16 cellular contexts compared by ENCODE assay signal in genomic region chr17:81842725-81843504, GRCh38. TPM values are rescaled to one million over a fixed set of nuclear protein-coding genes. Genes with fewer than 3 reads are reported as not detected.
DNase-seq lines count a peak whose midpoint lies in the region; ATAC-seq, FAIRE-seq and TF ChIP-seq lines count a peak whose summit lies in the region.
"Had no signal": no experiment of that assay in that cellular context is flagged by ENCODE, and none has a peak within 500 bp of the region (broad histone marks: within the 10 kb centered on the region; RNA-seq: fewer than 3 reads in every experiment).

No MANE protein-coding gene starts in this region.

- 73% methylated on average over 21 of the region's 21 CpGs for WGBS in right cardiac atrium
- 72% methylated on average over 18 of the region's 21 CpGs for WGBS in K562 (ENCODE audit: insufficient coverage, low coverage, missing lambda C conversion rate)
- 91% methylated on average over 21 of the region's 21 CpGs for WGBS in mesenchymal stem cell

- no peak for TF ChIP-seq RAD21 in K562 (CRISPR knock-in tag; conservative IDR thresholded peaks at IDR 0.05 in 1 of 2, IDR thresholded peaks at IDR 0.05 in 1 of 2)

- H3K27me3 Mint-ChIP-seq in CD8-positive, alpha-beta memory T cell = peaks cover 0 to 3% of the 10 kb centered on the region in 2 donors
- H3K27me3 Mint-ChIP-seq: dendritic cell treated with granulocyte-macrophage colony-stimulating factor and Interleukin-4, amounts not matched to agents 40 ng/mL and 50 ng/mL, for 4 days; natural killer cell treated with Interleukin-12 subunit alpha and Interleukin-12 subunit beta and Interleukin-15 and Interleukin-18, amount 100 ng/mL, for 72 hours had no signal

- peaks cover 54% of the 10 kb centered on the region for H3K36me3 ChIP-seq in left ventricle myocardium inferior
- H3K36me3 ChIP-seq in K562 (ENCODE audit: control insufficient read depth, insufficient read depth, low read length) = peaks cover 54% of the 10 kb centered on the region; the same call in 2 of the 3 replicates
- H3K36me3 ChIP-seq in mesenchymal stem cell (ENCODE audit: control insufficient read depth in 1 of 2, insufficient read depth in 2 of 2, low read depth in 1 of 2, low read length in 2 of 2) = peaks cover 57 to 65% of the 10 kb centered on the region in 2 experiments
- H3K36me3 ChIP-seq in vagina = peaks cover 4 to 48% of the 10 kb centered on the region in 2 donors
- peaks cover 35% of the 10 kb centered on the region for H3K36me3 ChIP-seq in CD8-positive, alpha-beta memory T cell (ENCODE audit: insufficient read depth, low read length)

- H2BK15ac ChIP-seq in mesenchymal stem cell (ENCODE audit: low read depth, poor library complexity, severe bottlenecking) = no peak overlapping the region

- no peak for FAIRE-seq in K562 (lab: Jason Lieb, UNC)

- no peak overlapping the region for H3K4me2 ChIP-seq in K562 (ENCODE audit: insufficient read depth, low read length)
- no peak overlapping the region for H3K4me2 ChIP-seq in mesenchymal stem cell (ENCODE audit: low read length, poor library complexity, severe bottlenecking)

- in situ Hi-C loops in K562 (cut with MboI) = no loop called here

- peak; percentile 72 for TF ChIP-seq POLR2A in K562 (conservative IDR thresholded peaks at IDR 0.05)
- no peak for TF ChIP-seq POLR2A in vagina (IDR thresholded peaks at IDR 0.05)

- no peaks in the 10 kb centered on the region for H3K9me3 Mint-ChIP-seq in CD8-positive, alpha-beta memory T cell
- H3K9me3 Mint-ChIP-seq: dendritic cell treated with granulocyte-macrophage colony-stimulating factor and Interleukin-4, amounts not matched to agents 40 ng/mL and 50 ng/mL, for 4 days; natural killer cell treated with Interleukin-12 subunit alpha and Interleukin-12 subunit beta and Interleukin-15 and Interleukin-18, amount 100 ng/mL, for 72 hours had no signal

- no peak overlapping the region for H3K18ac ChIP-seq in mesenchymal stem cell (ENCODE audit: low read depth in 1 of 2, low read length in 2 of 2)

- H2BK12ac ChIP-seq in mesenchymal stem cell (ENCODE audit: low read length in 2 of 2) = no peak overlapping the region

- no peaks in the 10 kb centered on the region for H3K9me3 ChIP-seq in right cardiac atrium (ENCODE audit: control insufficient read depth, low read length)
- no peaks in the 10 kb centered on the region for H3K9me3 ChIP-seq in left ventricle myocardium inferior (replicated peaks)
- no peaks in the 10 kb centered on the region for H3K9me3 ChIP-seq in K562 (replicated peaks; ENCODE audit: control insufficient read depth, insufficient read depth, low read depth, low read length)
- H3K9me3 ChIP-seq in mesenchymal stem cell (ENCODE audit: control insufficient read depth, low read length) = no peaks in the 10 kb centered on the region
- H3K9me3 ChIP-seq in vagina = no peaks in the 10 kb centered on the region
- no peaks in the 10 kb centered on the region for H3K9me3 ChIP-seq in CD8-positive, alpha-beta memory T cell (ENCODE audit: low read length)

- H3K4me3 Mint-ChIP-seq in CD8-positive, alpha-beta memory T cell = no peak overlapping the region
- H3K4me3 Mint-ChIP-seq: dendritic cell treated with granulocyte-macrophage colony-stimulating factor and Interleukin-4, amounts not matched to agents 40 ng/mL and 50 ng/mL, for 4 days; natural killer cell treated with Interleukin-12 subunit alpha and Interleukin-12 subunit beta and Interleukin-15 and Interleukin-18, amount 100 ng/mL, for 72 hours had no signal

- H2AK5ac ChIP-seq in mesenchymal stem cell (ENCODE audit: low read length, severe bottlenecking) = no peak overlapping the region

- H4K8ac ChIP-seq in mesenchymal stem cell (ENCODE audit: low read length) = no peak overlapping the region

- H3K79me1 ChIP-seq in mesenchymal stem cell (replicated peaks; ENCODE audit: low read length, poor library complexity, severe bottlenecking) = peaks cover 20% of the 10 kb centered on the region

- H3K27me3 ChIP-seq in right cardiac atrium (ENCODE audit: control insufficient read depth, insufficient read depth) (no peaks in the 10 kb centered on the region), left ventricle myocardium inferior (ENCODE audit: low read depth) (no peaks in the 10 kb centered on the region), K562 (ENCODE audit: control insufficient read depth in 2 of 2, insufficient read depth in 2 of 2, low read length in 2 of 2) (no peaks in the 10 kb centered on the region), mesenchymal stem cell (ENCODE audit: control insufficient read depth in 1 of 2, insufficient read depth in 1 of 2, low read length in 2 of 2) (no peaks in the 10 kb centered on the region), vagina (no peaks in the 10 kb centered on the region)
- no peaks in the 10 kb centered on the region for H3K27me3 ChIP-seq in CD8-positive, alpha-beta memory T cell (ENCODE audit: insufficient read depth, low read length, poor library complexity, severe bottlenecking)

- H3K4me3 ChIP-seq in right cardiac atrium (ENCODE audit: low read length) = no peak overlapping the region
- H3K4me3 ChIP-seq in left ventricle myocardium inferior = no peak overlapping the region
- no peak overlapping the region for H3K4me3 ChIP-seq in K562
- H3K4me3 ChIP-seq in mesenchymal stem cell (ENCODE audit: insufficient read depth in 1 of 2, low read depth in 1 of 2, low read length in 2 of 2) = no peak overlapping the region
- no peak overlapping the region for H3K4me3 ChIP-seq in vagina
- no peak overlapping the region for H3K4me3 ChIP-seq in CD8-positive, alpha-beta memory T cell (ENCODE audit: low read length)

- H3K14ac ChIP-seq in mesenchymal stem cell (ENCODE audit: low read length in 2 of 2) = no peak overlapping the region

- POLR2A ChIA-PET in K562 (lab: Yijun Ruan, JAX) = interaction anchor here (0.8 to 8.0 kb wide), 7 partner anchors 10 to 190 kb away, joined by 3 to 85 read pairs (median 21); partner anchors contain the start of genes MCRIP1 and P4HB
- POLR2A ChIA-PET in CD8-positive, alpha-beta memory T cell (lab: Charles Lee) = no interaction called here

- H3K4ac ChIP-seq in mesenchymal stem cell (ENCODE audit: low read depth in 1 of 2, low read length in 2 of 2) = no peak overlapping the region

- H3K23ac ChIP-seq in mesenchymal stem cell (ENCODE audit: low read length in 2 of 2) = no peak overlapping the region

- H4K20me1 ChIP-seq in K562 (replicated peaks; ENCODE audit: control insufficient read depth, insufficient read depth, low read length) = peaks cover 13% of the 10 kb centered on the region

- H3K9ac ChIP-seq in K562 (ENCODE audit: insufficient read depth in 1 of 2, low read depth in 2 of 2, low read length in 2 of 2) (peak overlapping the region in 1 of 2 experiments; percentile 24; a peak in 2 of 4 replicates), mesenchymal stem cell (ENCODE audit: low read length) (peak overlapping the region; percentile 47)

- no peak overlapping the region for H4K91ac ChIP-seq in mesenchymal stem cell (ENCODE audit: low read length)

- intact Hi-C loops in right cardiac atrium (cut with DNase I) = no loop called here
- intact Hi-C loops in left ventricle myocardium inferior (cut with micrococcal nuclease) = no loop called here
- intact Hi-C loops in K562 (cut with micrococcal nuclease) = no loop called here
- intact Hi-C loops in vagina (cut with DNase I) = no loop called here

- no peak overlapping the region for H2BK120ac ChIP-seq in mesenchymal stem cell (ENCODE audit: low read depth, low read length)

- H2BK5ac ChIP-seq in mesenchymal stem cell (ENCODE audit: low read depth, low read length, poor library complexity, severe bottlenecking) = no peak overlapping the region

- CTCF ChIA-PET in K562 (lab: Yijun Ruan, JAX; ENCODE audit: low intra/inter-chr PET ratio) = no interaction called here
- CTCF ChIA-PET in CD8-positive, alpha-beta memory T cell (lab: Charles Lee) = no interaction called here

- ATAC-seq in right cardiac atrium = peak in 1 of 2 donors; percentile 10
- ATAC-seq in K562 = peak; percentile 39
- ATAC-seq in HG03280 (IDR thresholded peaks at IDR 0.05; ENCODE audit: unreplicated experiment) = no peak
- ATAC-seq: natural killer cell treated with Interleukin-12 subunit alpha and Interleukin-12 subunit beta and Interleukin-15 and Interleukin-18, amount 100 ng/mL, for 72 hours had no signal

- H3K27ac ChIP-seq in right cardiac atrium (ENCODE audit: low read length) = no peak overlapping the region
- H3K27ac ChIP-seq in left ventricle myocardium inferior (replicated peaks) = no peak overlapping the region
- no peak overlapping the region for H3K27ac ChIP-seq in K562 (ENCODE audit: extremely low read depth, low read depth, low read length)
- no peak overlapping the region for H3K27ac ChIP-seq in mesenchymal stem cell (ENCODE audit: low read length, poor library complexity, severe bottlenecking)
- H3K27ac ChIP-seq in vagina = peak overlapping the region; percentile 38
- H3K27ac ChIP-seq in CD8-positive, alpha-beta memory T cell (ENCODE audit: low read depth, low read length) = no peak overlapping the region

- BruUV-seq in K562 (replicated peaks; lab: Mats Ljungman, UMichigan) = no TSS peak

- H3K36me3 Mint-ChIP-seq in CD8-positive, alpha-beta memory T cell = peaks cover 0 to 52% (median 2%) of the 10 kb centered on the region in 3 donors
- H3K36me3 Mint-ChIP-seq: natural killer cell treated with Interleukin-12 subunit alpha and Interleukin-12 subunit beta and Interleukin-15 and Interleukin-18, amount 100 ng/mL, for 72 hours had no signal

- no peak for TF ChIP-seq EP300 in K562 (IDR thresholded peaks at IDR 0.05; ENCODE audit: low read length)

- H2AFZ ChIP-seq in K562 (ENCODE audit: low read depth, low read length) = no peak overlapping the region
- H2AFZ ChIP-seq in mesenchymal stem cell (ENCODE audit: low read depth, low read length) = no peak overlapping the region

- H3K4me1 ChIP-seq in right cardiac atrium (ENCODE audit: control insufficient read depth, insufficient read depth, low read length) = no peaks in the 10 kb centered on the region
- H3K4me1 ChIP-seq in left ventricle myocardium inferior = peaks cover 21% of the 10 kb centered on the region
- peaks cover 4 to 54% of the 10 kb centered on the region in 2 experiments; a peak in 4 of 5 replicates for H3K4me1 ChIP-seq in K562 (replicated peaks in 1 of 2; ENCODE audit: control insufficient read depth in 2 of 2, insufficient read depth in 2 of 2, low read length in 2 of 2)
- peaks cover 7% of the 10 kb centered on the region for H3K4me1 ChIP-seq in mesenchymal stem cell (ENCODE audit: control insufficient read depth, insufficient read depth, low read depth, low read length)
- H3K4me1 ChIP-seq in vagina = peaks cover 34% of the 10 kb centered on the region
- no peaks in the 10 kb centered on the region for H3K4me1 ChIP-seq in CD8-positive, alpha-beta memory T cell (ENCODE audit: insufficient read depth, low read length)

- no peak overlapping the region for H3K27ac Mint-ChIP-seq in CD8-positive, alpha-beta memory T cell
- H3K27ac Mint-ChIP-seq: dendritic cell treated with granulocyte-macrophage colony-stimulating factor and Interleukin-4, amounts not matched to agents 40 ng/mL and 50 ng/mL, for 4 days; natural killer cell treated with Interleukin-12 subunit alpha and Interleukin-12 subunit beta and Interleukin-15 and Interleukin-18, amount 100 ng/mL, for 72 hours had no signal

- H3K79me2 ChIP-seq in K562 (ENCODE audit: control insufficient read depth, insufficient read depth, low read length) = no peaks in the 10 kb centered on the region

- TF ChIP-seq CTCF in left ventricle myocardium inferior (IDR thresholded peaks at IDR 0.05; ENCODE audit: borderline replicate concordance) (no peak), K562 (IDR thresholded peaks at IDR 0.05 in 2 of 3, conservative IDR thresholded peaks at IDR 0.05 in 1 of 3; ENCODE audit: insufficient read depth in 2 of 3, low read depth in 1 of 3, low read length in 3 of 3) (no peak), vagina (IDR thresholded peaks at IDR 0.05) (no peak)

- H3K9me1 ChIP-seq in K562 (ENCODE audit: control insufficient read depth, insufficient read depth, low read length) = no peaks in the 10 kb centered on the region

- peak in 2 of 3 donors; percentile 41 for DNase-seq in right cardiac atrium
- DNase-seq in left ventricle myocardium inferior = no peak
- DNase-seq in K562 (ENCODE audit: extremely low read depth in 1 of 4, low spot score in 3 of 4) = no peak
- DNase-seq in mesenchymal stem cell = no peak
- no peak for DNase-seq in vagina (ENCODE audit: extremely low spot score in 2 of 2)
- DNase-seq in CD8-positive, alpha-beta memory T cell = no peak
- no peak for DNase-seq in NCI-H226
- DNase-seq: NCI-H187; SHP77; stimulated activated CD8-positive, alpha-beta memory T cell treated with anti-CD3 and anti-CD28 coated beads, Interleukin-4, amount 100 ng/mL, for 48 hours had no signal

- no peaks in the 10 kb centered on the region for H3K4me1 Mint-ChIP-seq in CD8-positive, alpha-beta memory T cell

RNA-seq across cellular contexts. Expression of gene PPP1R27, which starts 8.1 kb away (rescaled TPM):
- total RNA-seq in right cardiac atrium = under 1 TPM in 1 of 4 donors, not detected in 3; 0.85 TPM
- not detected for polyA plus RNA-seq in right cardiac atrium
- total RNA-seq in left ventricle myocardium inferior = 0.25 TPM
- total RNA-seq in K562 (2011; cell fraction: chromatin; rRNA removed; ENCODE audit: low replicate concordance) = 0.65 TPM in 1 of 2 replicates, not detected in the other
- total RNA-seq in K562 (2011; cell fraction: nucleolus; rRNA removed) = 2.4 and 3.2 TPM in 2 replicates
- total RNA-seq in K562 (2011; cell fraction: nucleoplasm; rRNA removed) = 0.81 and 0.99 TPM in 2 replicates
- total RNA-seq in K562 (2014; rRNA removed) = 6.2 and 6.9 TPM in 2 replicates
- 0.26 and 0.29 TPM in 2 replicates for total RNA-seq in K562 (2014; rRNA removed; fragmentation: Illumina TruSeq; extraction: Trizol)
- 0.47 and 0.68 TPM in 2 replicates for total RNA-seq in K562 (2015; rRNA removed; fragmentation: Illumina TruSeq; extraction: Trizol)
- total RNA-seq in K562 (2021) = 2.1 and 2.3 TPM in 2 replicates
- 1.2 and 1.5 TPM in 2 replicates for polyA plus RNA-seq in K562 (2011; rRNA removed)
- 1.9 and 10.6 TPM in 2 replicates for polyA plus RNA-seq in K562 (2011; cell fraction: cytosol; rRNA removed)
- 0.65 and 2.8 TPM in 2 replicates for polyA plus RNA-seq in K562 (2011; cell fraction: nucleus; rRNA removed)
- polyA plus RNA-seq in K562 (2012) = 0.32 and 2.5 TPM in 2 replicates
- 0.95 and 2.1 TPM in 2 replicates for polyA plus RNA-seq in K562 (2014; fragmentation: Illumina TruSeq; extraction: Trizol)
- polyA plus RNA-seq in K562 (2014; fragmentation: Nextera tagmentation; extraction: Ambion mirVana) = not detected
- 4.2 and 5.2 TPM in 2 replicates for polyA plus RNA-seq in K562 (2014; rRNA removed)
- 1.6 TPM in 1 of 2 replicates, not detected in the other for polyA minus RNA-seq in K562 (2011; rRNA and poly(A)+ RNA removed)
- 2.7 TPM in 1 of 2 replicates, not detected in the other for polyA minus RNA-seq in K562 (2011; cell fraction: cytosol; rRNA and poly(A)+ RNA removed)
- polyA minus RNA-seq in K562 (2011; cell fraction: nucleus; rRNA and poly(A)+ RNA removed) = 0.40 TPM in 1 of 2 replicates, not detected in the other
- polyA plus RNA-seq in mesenchymal stem cell (2013, experiment 1 of 2) = 0.11 TPM
- polyA plus RNA-seq in mesenchymal stem cell (2013, experiment 2 of 2) = 0.12 TPM
- total RNA-seq in vagina = not detected
- not detected for total RNA-seq in CD8-positive, alpha-beta memory T cell
- not detected for polyA plus RNA-seq in CD8-positive, alpha-beta memory T cell
- total RNA-seq: glomerular endothelial cell; natural killer cell treated with Interleukin-12 subunit alpha and Interleukin-12 subunit beta and Interleukin-15 and Interleukin-18, amount 100 ng/mL, for 72 hours had no signal
- polyA plus RNA-seq: AG04450 had no signal

RNA-seq across cellular contexts. Expression of gene MCRIP1, which starts 9.8 kb away (rescaled TPM):
- total RNA-seq in right cardiac atrium (100 to 1,000 TPM in 2 of 4 donors, 10 to 100 TPM in 2; 88.1 to 120 (median 96.5) TPM), left ventricle myocardium inferior (110 TPM), K562 (2014; rRNA removed) (35.8 and 45.4 TPM in 2 replicates), K562 (2014; rRNA removed; fragmentation: Illumina TruSeq; extraction: Trizol) (1.5 and 1.7 TPM in 2 replicates), K562 (2015; rRNA removed; fragmentation: Illumina TruSeq; extraction: Trizol) (21.5 and 25.4 TPM in 2 replicates), K562 (2021) (32.8 and 36.0 TPM in 2 replicates), vagina (64.1 TPM)
- polyA plus RNA-seq in right cardiac atrium (146 TPM), K562 (2011; rRNA removed) (9.7 and 14.8 TPM in 2 replicates), K562 (2014; fragmentation: Illumina TruSeq; extraction: Trizol) (6.6 and 24.6 TPM in 2 replicates), K562 (2014; fragmentation: Nextera tagmentation; extraction: Ambion mirVana) (1 to 10 TPM in 1 of 2 experiments, under 1 TPM in 1; 0.39 to 1.4 TPM), K562 (2014; rRNA removed) (24.0 and 35.5 TPM in 2 replicates)
- total RNA-seq in K562 (2011; cell fraction: chromatin; rRNA removed; ENCODE audit: low replicate concordance) = 12.2 and 29.2 TPM in 2 replicates
- 23.2 and 24.1 TPM in 2 replicates for total RNA-seq in K562 (2011; cell fraction: nucleolus; rRNA removed)
- 15.3 and 17.0 TPM in 2 replicates for total RNA-seq in K562 (2011; cell fraction: nucleoplasm; rRNA removed)
- 25.9 and 79.2 TPM in 2 replicates for polyA plus RNA-seq in K562 (2011; cell fraction: cytosol; rRNA removed)
- 19.1 and 36.8 TPM in 2 replicates for polyA plus RNA-seq in K562 (2011; cell fraction: nucleus; rRNA removed)
- 21.3 and 72.4 TPM in 2 replicates for polyA plus RNA-seq in K562 (2012)
- polyA minus RNA-seq in K562 (2011; rRNA and poly(A)+ RNA removed) = 2.3 and 3.0 TPM in 2 replicates
- 14.8 and 15.9 TPM in 2 replicates for polyA minus RNA-seq in K562 (2011; cell fraction: cytosol; rRNA and poly(A)+ RNA removed)
- 3.0 and 4.7 TPM in 2 replicates for polyA minus RNA-seq in K562 (2011; cell fraction: nucleus; rRNA and poly(A)+ RNA removed)
- polyA plus RNA-seq in mesenchymal stem cell (2013, experiment 1 of 2) = 134 TPM
- 132 TPM for polyA plus RNA-seq in mesenchymal stem cell (2013, experiment 2 of 2)
- total RNA-seq in CD8-positive, alpha-beta memory T cell = 10 to 100 TPM; 56.1 to 57.0 TPM
- polyA plus RNA-seq in CD8-positive, alpha-beta memory T cell = 76.1 TPM

RNA-seq across cellular contexts. Expression of gene P4HB, which starts 17.4 kb away (rescaled TPM):
- total RNA-seq in right cardiac atrium (100 to 1,000 TPM; 272 to 375 (median 350) TPM), left ventricle myocardium inferior (267 TPM), K562 (2014; rRNA removed) (587 and 588 TPM in 2 replicates), K562 (2014; rRNA removed; fragmentation: Illumina TruSeq; extraction: Trizol) (296 and 325 TPM in 2 replicates), K562 (2015; rRNA removed; fragmentation: Illumina TruSeq; extraction: Trizol) (404 and 420 TPM in 2 replicates), K562 (2021) (437 and 446 TPM in 2 replicates), vagina (463 TPM)
- polyA plus RNA-seq in right cardiac atrium (278 TPM), K562 (2011; rRNA removed) (75.9 and 116 TPM in 2 replicates), K562 (2014; fragmentation: Illumina TruSeq; extraction: Trizol) (645 and 729 TPM in 2 replicates), K562 (2014; fragmentation: Nextera tagmentation; extraction: Ambion mirVana) (10 to 100 TPM in 1 of 2 experiments, 1 to 10 TPM in 1; 4.4 to 14.9 TPM), K562 (2014; rRNA removed) (181 and 191 TPM in 2 replicates)
- total RNA-seq in K562 (2011; cell fraction: chromatin; rRNA removed; ENCODE audit: low replicate concordance) = 722 and 1,069 TPM in 2 replicates
- 564 and 610 TPM in 2 replicates for total RNA-seq in K562 (2011; cell fraction: nucleolus; rRNA removed)
- 598 and 659 TPM in 2 replicates for total RNA-seq in K562 (2011; cell fraction: nucleoplasm; rRNA removed)
- polyA plus RNA-seq in K562 (2011; cell fraction: cytosol; rRNA removed) = 46.6 and 61.5 TPM in 2 replicates
- polyA plus RNA-seq in K562 (2011; cell fraction: nucleus; rRNA removed) = 192 and 245 TPM in 2 replicates
- 600 and 818 TPM in 2 replicates for polyA plus RNA-seq in K562 (2012)
- 66.8 and 103 TPM in 2 replicates for polyA minus RNA-seq in K562 (2011; rRNA and poly(A)+ RNA removed)
- polyA minus RNA-seq in K562 (2011; cell fraction: cytosol; rRNA and poly(A)+ RNA removed) = 123 and 191 TPM in 2 replicates
- polyA minus RNA-seq in K562 (2011; cell fraction: nucleus; rRNA and poly(A)+ RNA removed) = 89.0 and 193 TPM in 2 replicates
- 1,896 TPM for polyA plus RNA-seq in mesenchymal stem cell (2013, experiment 1 of 2)
- polyA plus RNA-seq in mesenchymal stem cell (2013, experiment 2 of 2) = 1,944 TPM
- total RNA-seq in CD8-positive, alpha-beta memory T cell = 100 to 1,000 TPM; 463 to 482 TPM
- polyA plus RNA-seq in CD8-positive, alpha-beta memory T cell = 342 TPM

RNA-seq across cellular contexts. Expression of gene ARHGDIA, which starts 28.2 kb away (rescaled TPM):
- 100 to 1,000 TPM; 113 to 217 (median 142) TPM for total RNA-seq in right cardiac atrium
- polyA plus RNA-seq in right cardiac atrium = 101 TPM
- 95.1 TPM for total RNA-seq in left ventricle myocardium inferior
- 54.5 and 180 TPM in 2 replicates for total RNA-seq in K562 (2011; cell fraction: chromatin; rRNA removed; ENCODE audit: low replicate concordance)
- 155 and 173 TPM in 2 replicates for total RNA-seq in K562 (2011; cell fraction: nucleolus; rRNA removed)
- total RNA-seq in K562 (2011; cell fraction: nucleoplasm; rRNA removed) = 62.4 and 82.4 TPM in 2 replicates
- 110 and 146 TPM in 2 replicates for total RNA-seq in K562 (2014; rRNA removed)
- 39.8 and 58.3 TPM in 2 replicates for total RNA-seq in K562 (2014; rRNA removed; fragmentation: Illumina TruSeq; extraction: Trizol)
- 105 and 107 TPM in 2 replicates for total RNA-seq in K562 (2015; rRNA removed; fragmentation: Illumina TruSeq; extraction: Trizol)
- total RNA-seq in K562 (2021) = 321 and 340 TPM in 2 replicates
- 23.4 and 33.4 TPM in 2 replicates for polyA plus RNA-seq in K562 (2011; rRNA removed)
- 25.4 and 72.4 TPM in 2 replicates for polyA plus RNA-seq in K562 (2011; cell fraction: cytosol; rRNA removed)
- polyA plus RNA-seq in K562 (2011; cell fraction: nucleus; rRNA removed) = 85.3 and 131 TPM in 2 replicates
- polyA plus RNA-seq in K562 (2012) = 235 and 249 TPM in 2 replicates
- 129 and 227 TPM in 2 replicates for polyA plus RNA-seq in K562 (2014; fragmentation: Illumina TruSeq; extraction: Trizol)
- 10 to 100 TPM in 1 of 2 experiments, 1 to 10 TPM in 1; 9.6 to 11.2 TPM for polyA plus RNA-seq in K562 (2014; fragmentation: Nextera tagmentation; extraction: Ambion mirVana)
- 97.6 and 114 TPM in 2 replicates for polyA plus RNA-seq in K562 (2014; rRNA removed)
- 8.6 and 11.9 TPM in 2 replicates for polyA minus RNA-seq in K562 (2011; rRNA and poly(A)+ RNA removed)
- polyA minus RNA-seq in K562 (2011; cell fraction: cytosol; rRNA and poly(A)+ RNA removed) = 45.1 and 68.4 TPM in 2 replicates
- 61.9 and 68.2 TPM in 2 replicates for polyA minus RNA-seq in K562 (2011; cell fraction: nucleus; rRNA and poly(A)+ RNA removed)
- polyA plus RNA-seq in mesenchymal stem cell (2013, experiment 1 of 2) = 494 TPM
- polyA plus RNA-seq in mesenchymal stem cell (2013, experiment 2 of 2) = 496 TPM
- total RNA-seq in vagina = 120 TPM
- 100 to 1,000 TPM; 662 to 677 TPM for total RNA-seq in CD8-positive, alpha-beta memory T cell
- polyA plus RNA-seq in CD8-positive, alpha-beta memory T cell = 237 TPM

RNA-seq across cellular contexts. Expression of gene GCGR, which starts 39.0 kb away (rescaled TPM):
- total RNA-seq in right cardiac atrium (not detected), left ventricle myocardium inferior (not detected), K562 (2014; rRNA removed) (not detected in 2 replicates), K562 (2014; rRNA removed; fragmentation: Illumina TruSeq; extraction: Trizol) (not detected in 2 replicates), K562 (2015; rRNA removed; fragmentation: Illumina TruSeq; extraction: Trizol) (not detected in 2 replicates), K562 (2021) (not detected in 2 replicates), vagina (not detected)
- polyA plus RNA-seq in right cardiac atrium (not detected), K562 (2011; rRNA removed) (not detected in 2 replicates), K562 (2014; fragmentation: Illumina TruSeq; extraction: Trizol) (not detected in 2 replicates), K562 (2014; fragmentation: Nextera tagmentation; extraction: Ambion mirVana) (not detected), K562 (2014; rRNA removed) (not detected in 2 replicates)
- not detected in 2 replicates for total RNA-seq in K562 (2011; cell fraction: chromatin; rRNA removed; ENCODE audit: low replicate concordance)
- total RNA-seq in K562 (2011; cell fraction: nucleolus; rRNA removed) = not detected in 2 replicates
- total RNA-seq in K562 (2011; cell fraction: nucleoplasm; rRNA removed) = not detected in 2 replicates
- polyA plus RNA-seq in K562 (2011; cell fraction: cytosol; rRNA removed) = not detected in 2 replicates
- polyA plus RNA-seq in K562 (2011; cell fraction: nucleus; rRNA removed) = not detected in 2 replicates
- not detected in 2 replicates for polyA plus RNA-seq in K562 (2012)
- polyA minus RNA-seq in K562 (2011; rRNA and poly(A)+ RNA removed) = not detected in 2 replicates
- polyA minus RNA-seq in K562 (2011; cell fraction: cytosol; rRNA and poly(A)+ RNA removed) = not detected in 2 replicates
- not detected in 2 replicates for polyA minus RNA-seq in K562 (2011; cell fraction: nucleus; rRNA and poly(A)+ RNA removed)
- not detected for polyA plus RNA-seq in mesenchymal stem cell (2013, experiment 1 of 2)
- polyA plus RNA-seq in mesenchymal stem cell (2013, experiment 2 of 2) = 0.03 TPM
- total RNA-seq in CD8-positive, alpha-beta memory T cell = not detected
- polyA plus RNA-seq in CD8-positive, alpha-beta memory T cell = not detected
- total RNA-seq: glomerular endothelial cell; kidney epithelial cell; natural killer cell treated with Interleukin-12 subunit alpha and Interleukin-12 subunit beta and Interleukin-15 and Interleukin-18, amount 100 ng/mL, for 72 hours had no signal
- polyA plus RNA-seq: AG04450 had no signal

Comparison
In these comparisons a context has a peak if more than half of its experiments do, and no peak if none do; other contexts are left out.
1. DNase-seq: peak in right cardiac atrium (2 of 3); none in left ventricle myocardium inferior (single experiment), K562 (0 of 4), mesenchymal stem cell (single experiment), vagina (0 of 2), CD8-positive, alpha-beta memory T cell (0 of 5) and NCI-H226 (single experiment).